8 cellular contexts compared by ENCODE assay signal in genomic region chr4:143335979-143336827, GRCh38. TPM values are rescaled to one million over a fixed set of nuclear protein-coding genes. Genes with fewer than 3 reads are reported as not detected.
A peak's percentile ranks its signal among the peaks of the same experiment; 100 is the strongest.
DNase-seq lines count a peak whose midpoint lies in the region; FAIRE-seq lines count a peak whose summit lies in the region.

No MANE protein-coding gene starts in this region.

- H3K4me1 ChIP-seq in small intestine (ENCODE audit: control insufficient read depth in 2 of 2, insufficient read depth in 1 of 2, low read depth in 1 of 2, low read length in 1 of 2) = no peaks in the 10 kb centered on the region

- DNase-seq in SIG-M5 treated with dmso at 0.1 percent for 504 hours (lab: John Stamatoyannopoulos, UW; ENCODE audit: unreplicated experiment) (peak; percentile 72), SIG-M5 (lab: John Stamatoyannopoulos, UW) (no peak), H4 (ENCODE audit: low spot score) (peak; percentile 76), KG1 (lab: John Stamatoyannopoulos, UW) (peak; percentile 74), SKM-1 (lab: John Stamatoyannopoulos, UW; ENCODE audit: unreplicated experiment) (peak; percentile 56), cerebellum (ENCODE audit: low spot score) (peak; percentile 66), islet precursor cell (peak; percentile 98), small intestine (peak; percentile 85)

- H3K36me3 ChIP-seq in small intestine (ENCODE audit: control insufficient read depth in 2 of 2, insufficient read depth in 2 of 2, low read length in 2 of 2) = no peaks in the 10 kb centered on the region

- no peaks in the 10 kb centered on the region for H3K27me3 ChIP-seq in small intestine (ENCODE audit: control insufficient read depth in 2 of 2, insufficient read depth in 2 of 2, low read length in 2 of 2)

- 0 to 1% (median 1%) methylated on average over 63 to 88 of the region's 88 CpGs for WGBS in small intestine, 3 donors

- peak overlapping the region; percentile 87 to 95 for H3K27ac ChIP-seq in small intestine (ENCODE audit: low read depth in 1 of 2, low read length in 1 of 2)

- no peaks in the 10 kb centered on the region for H3K9me3 ChIP-seq in small intestine (ENCODE audit: control insufficient read depth, low read depth)

- H3K4me3 ChIP-seq in small intestine (ENCODE audit: low read depth in 1 of 2, low read length in 2 of 2) = peak overlapping the region; percentile 83 to 90

- FAIRE-seq in small intestine (lab: Jason Lieb, UNC) = no peak

RNA-seq across cellular contexts. Expression of gene GAB1, which starts 0.5 kb away (rescaled TPM):
- total RNA-seq in H4 (2014; rRNA removed; shearing (Covaris generic)) = 9.0 and 16.8 TPM in 2 replicates
- total RNA-seq in cerebellum = 65.7 TPM
- polyA plus RNA-seq in small intestine = 1 to 10 TPM; 3.5 to 7.2 (median 6.3) TPM
